In genomic region chr20:58852559-58853271, GRCh38 we compare ENCODE assay signal across 8 cellular contexts. TPM values are rescaled to one million over a fixed set of nuclear protein-coding genes. Genes with fewer than 3 reads are reported as not detected.
DNase-seq lines count a peak whose midpoint lies in the region; ATAC-seq, FAIRE-seq and TF ChIP-seq lines count a peak whose summit lies in the region.

Gene GNAS (plus strand): TSS chr20:58852716.

- H3K4me3 ChIP-seq in SJCRH30, result no peak within 1 kb of the TSS

- intact Hi-C loops in left ventricle myocardium superior (cut with micrococcal nuclease), result no loop called here

- peaks cover 1% of the 10 kb centered on the region for H3K36me3 Mint-ChIP-seq in progenitor cell of endocrine pancreas (ENCODE audit: insufficient read depth)

- no peak for TF ChIP-seq POLR2A in GM12891 (IDR thresholded peaks at IDR 0.05; ENCODE audit: low read depth, low read length)

- no peaks in the 10 kb centered on the region; the same call in 1 of the 2 replicates for H3K27me3 ChIP-seq in SJCRH30

- H3K9me3 ChIP-seq in SJCRH30 (replicated peaks), result no peaks in the 10 kb centered on the region; the same call in 1 of the 2 replicates

- peaks cover 22% of the 10 kb centered on the region for H3K4me1 Mint-ChIP-seq in progenitor cell of endocrine pancreas (ENCODE audit: low read depth)

- peak; percentile 67 for TF ChIP-seq CTCF in progenitor cell of endocrine pancreas (IDR thresholded peaks at IDR 0.05; ENCODE audit: unreplicated experiment)

- no peak for DNase-seq in GM12891 (ENCODE audit: insufficient read length, low spot score)
- no peak for DNase-seq in SJCRH30
- DNase-seq in amniotic stem cell (lab: John Stamatoyannopoulos, UW), result peak; percentile 10
- DNase-seq in left ventricle myocardium superior, result peak; percentile 79
- DNase-seq in progenitor cell of endocrine pancreas (ENCODE audit: low spot score, unreplicated experiment), result peak; percentile 47
- DNase-seq in NK-92 treated with Interleukin-12 subunit alpha and Interleukin-12 subunit beta, amount 100 ng/mL, for 24 hours (lab: John Stamatoyannopoulos, UW), result no peak
- no peak for DNase-seq in UCSD-AML1 (lab: John Stamatoyannopoulos, UW; ENCODE audit: unreplicated experiment)

- H3K36me3 ChIP-seq in SJCRH30, result no peaks in the 10 kb centered on the region

- no peak within 1 kb of the TSS for H3K27ac ChIP-seq in SJCRH30

- H3K27me3 Mint-ChIP-seq in progenitor cell of endocrine pancreas, result peaks cover 66% of the 10 kb centered on the region

- H3K9me3 Mint-ChIP-seq in progenitor cell of endocrine pancreas (ENCODE audit: low read depth), result no peaks in the 10 kb centered on the region

- H3K4me3 Mint-ChIP-seq in progenitor cell of endocrine pancreas (ENCODE audit: low read depth), result peak within 1 kb of the TSS; percentile 92

- FAIRE-seq in GM12891 (lab: Jason Lieb, UNC), result peak; percentile 28

- peak within 1 kb of the TSS; percentile 85 for H3K27ac Mint-ChIP-seq in progenitor cell of endocrine pancreas

- ATAC-seq in left ventricle myocardium superior (peak; percentile 73), GM19467 (IDR thresholded peaks at IDR 0.05; ENCODE audit: unreplicated experiment) (no peak)

- no peaks in the 10 kb centered on the region for H3K4me1 ChIP-seq in SJCRH30

TF ChIP-seq in GM12891, 5 proteins besides CTCF, POLR2A, EP300 and RAD21:
- TF ChIP-seq SPI1 (IDR thresholded peaks at IDR 0.05; ENCODE audit: low read depth, low read length) (no peak), TAF1 (IDR thresholded peaks at IDR 0.05; ENCODE audit: low read depth, low read length) (no peak), PAX5 (IDR thresholded peaks at IDR 0.05; ENCODE audit: insufficient read depth, low read length, severe bottlenecking) (no peak), POU2F2 (IDR thresholded peaks at IDR 0.05; ENCODE audit: low read depth, low read length) (no peak), POLR2AphosphoS5 (IDR thresholded peaks at IDR 0.05; ENCODE audit: low read depth, low read length) (no peak)

RNA-seq across cellular contexts. Expression of gene GNAS, which starts in this region (rescaled TPM):
- polyA plus RNA-seq in GM12891 (2012; ENCODE audit: low read depth, missing spikeins), result 544 TPM
- 2,094 and 2,122 TPM in 2 replicates for total RNA-seq in SJCRH30 (2014; rRNA removed; shearing (Covaris generic))
- total RNA-seq in left ventricle myocardium superior, result 1,575 TPM
- 1,570 and 1,613 TPM in 2 replicates for total RNA-seq in progenitor cell of endocrine pancreas

Comparison
In these comparisons a context has a peak if more than half of its experiments do, and no peak if none do; other contexts are left out.
1. DNase-seq: peak in amniotic stem cell (single experiment), left ventricle myocardium superior (single experiment) and progenitor cell of endocrine pancreas (single experiment); none in GM12891 (single experiment), SJCRH30 (0 of 2), NK-92 treated with Interleukin-12 subunit alpha and Interleukin-12 subunit beta, amount 100 ng/mL, for 24 hours (single experiment) and UCSD-AML1 (single experiment).